Comparison of ENCODE assay signal across 8 cellular contexts in the genomic region with DNA sequence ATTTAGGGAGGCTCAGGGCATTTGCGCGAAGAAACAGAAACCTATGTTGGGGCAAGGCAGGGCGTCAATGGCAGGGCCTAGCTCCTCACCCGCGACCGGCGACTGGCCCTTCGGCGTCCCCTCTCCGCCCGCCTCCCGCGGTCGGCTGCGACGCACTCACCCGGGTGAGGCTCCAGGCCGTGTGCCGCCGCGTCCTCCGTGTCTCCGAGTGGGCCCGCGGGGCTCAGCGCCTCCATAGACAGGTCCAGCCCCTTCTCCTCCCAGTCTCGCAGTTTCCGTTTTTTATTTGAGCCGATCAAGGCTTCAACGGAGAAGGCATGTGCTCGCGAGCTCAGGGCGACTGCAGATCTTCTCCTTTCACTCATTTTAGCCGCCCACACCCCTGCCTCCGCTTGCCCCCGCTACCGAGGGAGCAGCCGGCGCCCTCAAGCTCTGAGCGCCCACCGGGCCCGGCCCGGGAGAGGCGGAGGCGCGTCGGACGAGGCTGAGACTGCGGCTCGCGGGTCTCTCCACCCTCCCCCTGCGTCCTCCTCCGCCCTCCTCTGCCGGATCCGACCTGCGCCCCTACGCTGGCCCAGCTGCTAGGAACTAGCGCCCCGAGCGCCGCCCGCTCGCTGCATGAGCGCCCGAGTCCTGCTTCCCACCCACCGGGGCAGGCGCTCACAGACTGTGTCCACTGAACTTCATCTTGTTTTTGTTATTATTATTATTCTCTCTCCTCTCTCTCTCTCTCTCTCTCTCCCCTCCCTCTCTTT. TPM values are rescaled to one million over a fixed set of nuclear protein-coding genes. Genes with fewer than 3 reads are reported as not detected.
A peak's percentile ranks its signal among the peaks of the same experiment; 100 is the strongest.
DNase-seq lines count a peak whose midpoint lies in the region; ATAC-seq and TF ChIP-seq lines count a peak whose summit lies in the region.

No MANE protein-coding gene starts in this region.

- ATAC-seq in HG03521 (IDR thresholded peaks at IDR 0.05; ENCODE audit: unreplicated experiment): no peak

- H3K79me2 ChIP-seq in fibroblast of lung (ENCODE audit: control insufficient read depth, insufficient read depth, low read length): no peaks in the 10 kb centered on the region

- peak overlapping the region; percentile 81 for H3K4me3 ChIP-seq in MG63
- H3K4me3 ChIP-seq in fibroblast of lung (replicated peaks in 1 of 4; ENCODE audit: control extremely low read depth in 1 of 4, insufficient read depth in 1 of 4, low read depth in 3 of 4, low read length in 4 of 4): peak overlapping the region in 3 of 4 experiments; percentile 1 to 45 (median 7)

- peak overlapping the region; percentile 75 for H3K4me2 ChIP-seq in fibroblast of lung (ENCODE audit: extremely low read depth, insufficient read depth, low read length)

- H2AFZ ChIP-seq in fibroblast of lung (ENCODE audit: low read length): no peak overlapping the region

- H3K4me1 Mint-ChIP-seq in progenitor cell of endocrine pancreas (ENCODE audit: low read depth): peaks cover 13% of the 10 kb centered on the region

- no peaks in the 10 kb centered on the region for H4K20me1 ChIP-seq in fibroblast of lung (ENCODE audit: control insufficient read depth, extremely low read depth, insufficient read depth, low read length)

- H3K9ac ChIP-seq in fibroblast of lung (ENCODE audit: insufficient read depth, low read length): no peak overlapping the region

- TF ChIP-seq CTCF in GM10248 (IDR thresholded peaks at IDR 0.05; ENCODE audit: control extremely low read depth, extremely low read depth, low read depth, missing control alignments): no peak
- TF ChIP-seq CTCF in fibroblast of lung (conservative IDR thresholded peaks at IDR 0.05 in 1 of 2, IDR thresholded peaks at IDR 0.05 in 1 of 2; ENCODE audit: low read depth in 1 of 2, low read length in 2 of 2): no peak
- TF ChIP-seq CTCF in progenitor cell of endocrine pancreas (IDR thresholded peaks at IDR 0.05; ENCODE audit: unreplicated experiment): no peak

- peak overlapping the region; percentile 21 for H3K4me3 Mint-ChIP-seq in progenitor cell of endocrine pancreas (ENCODE audit: low read depth)

- no peaks in the 10 kb centered on the region for H3K4me1 ChIP-seq in fibroblast of lung (ENCODE audit: control insufficient read depth, extremely low read depth, insufficient read depth, low read length)

- H3K27ac Mint-ChIP-seq in progenitor cell of endocrine pancreas: no peak overlapping the region

- H3K36me3 ChIP-seq in MG63: peaks cover 30% of the 10 kb centered on the region
- no peaks in the 10 kb centered on the region for H3K36me3 ChIP-seq in fibroblast of lung (ENCODE audit: control insufficient read depth, insufficient read depth, low read length)

- CTCF ChIA-PET in GM10248 (lab: Yijun Ruan, JAX): no interaction called here

- peaks cover 100% of the 10 kb centered on the region for H3K27me3 Mint-ChIP-seq in progenitor cell of endocrine pancreas

- H3K9me3 ChIP-seq in MG63 (no peaks in the 10 kb centered on the region), fibroblast of lung (ENCODE audit: control insufficient read depth, insufficient read depth, low read depth, low read length) (no peaks in the 10 kb centered on the region)

- POLR2A ChIA-PET in GM10248 (lab: Yijun Ruan, JAX): no interaction called here

- no peak overlapping the region for H3K27ac ChIP-seq in fibroblast of lung (ENCODE audit: insufficient read depth, low read length)

- H3K27me3 ChIP-seq in MG63 (no peaks in the 10 kb centered on the region), fibroblast of lung (ENCODE audit: control insufficient read depth, insufficient read depth, low read length) (peaks cover 93% of the 10 kb centered on the region)

- no peaks in the 10 kb centered on the region for H3K9me3 Mint-ChIP-seq in progenitor cell of endocrine pancreas (ENCODE audit: low read depth)

- DNase-seq in GM10248 (ENCODE audit: extremely low spot score) (peak; percentile 36), MG63 (peak; percentile 72), fibroblast of lung (ENCODE audit: low read depth in 2 of 2) (no peak), progenitor cell of endocrine pancreas (ENCODE audit: low spot score, unreplicated experiment) (no peak), NCI-H2227 (lab: John Stamatoyannopoulos, UW; ENCODE audit: unreplicated experiment) (no peak), NCI-H226 (no peak)
- no peak for DNase-seq in activated CD8-positive, alpha-beta memory T cell treated with anti-CD3 and anti-CD28 coated beads, Interleukin-2, amount 50 U/mL, for 4 hours

- H3K36me3 Mint-ChIP-seq in progenitor cell of endocrine pancreas (ENCODE audit: insufficient read depth): no peaks in the 10 kb centered on the region

RNA-seq across cellular contexts. Expression of a gene that starts 0.5 kb away (rescaled TPM):
- 6.5 and 9.7 TPM in 2 replicates for total RNA-seq in MG63 (2014; rRNA removed; shearing (Covaris generic); ENCODE audit: low replicate concordance)
- 0.26 and 0.99 TPM in 2 replicates for total RNA-seq in fibroblast of lung
- polyA plus RNA-seq in fibroblast of lung: 0.30 and 0.50 TPM in 2 replicates
- polyA plus RNA-seq in fibroblast of lung (2012): 0.21 and 0.27 TPM in 2 replicates
- 0.19 TPM in 1 of 2 replicates, not detected in the other for polyA minus RNA-seq in fibroblast of lung (ENCODE audit: low replicate concordance)
- total RNA-seq in progenitor cell of endocrine pancreas: not detected in 2 replicates

Comparison
In these comparisons a context has a peak if more than half of its experiments do, and no peak if none do; other contexts are left out.
1. DNase-seq: peak in GM10248 (single experiment) and MG63 (single experiment); none in fibroblast of lung (0 of 2), progenitor cell of endocrine pancreas (single experiment), NCI-H2227 (single experiment), activated CD8-positive, alpha-beta memory T cell treated with anti-CD3 and anti-CD28 coated beads, Interleukin-2, amount 50 U/mL, for 4 hours (single experiment) and NCI-H226 (single experiment).